ENCODE assay signal across 9 cellular contexts in genomic region chr11:8081591-8082021, GRCh38. TPM values are rescaled to one million over a fixed set of nuclear protein-coding genes. Genes with fewer than 3 reads are reported as not detected.
DNase-seq lines count a peak whose midpoint lies in the region; ATAC-seq and TF ChIP-seq lines count a peak whose summit lies in the region.
"Had no signal": no experiment of that assay in that cellular context is flagged by ENCODE, and none has a peak within 500 bp of the region (broad histone marks: within the 10 kb centered on the region; RNA-seq: fewer than 3 reads in every experiment).

No MANE protein-coding gene starts in this region.

- peak overlapping the region; percentile 17 for H3K4me3 Mint-ChIP-seq in activated CD8-positive, alpha-beta T cell treated with anti-CD3 and anti-CD28 coated beads, Interleukin-2, amount 10 ng/mL, durations not matched to agents 7 days and 5 days

- intact Hi-C loops in left ventricle myocardium superior (cut with micrococcal nuclease), result no loop called here

- in situ Hi-C loops in GM23248 (cut with MboI), result no loop called here

- H3K4me1 Mint-ChIP-seq in activated CD8-positive, alpha-beta T cell treated with anti-CD3 and anti-CD28 coated beads, Interleukin-2, amount 10 ng/mL, durations not matched to agents 7 days and 5 days (ENCODE audit: low read depth), result peaks cover 3% of the 10 kb centered on the region

- no peaks in the 10 kb centered on the region for H3K36me3 Mint-ChIP-seq in activated CD8-positive, alpha-beta T cell treated with anti-CD3 and anti-CD28 coated beads, Interleukin-2, amount 10 ng/mL, durations not matched to agents 7 days and 5 days (ENCODE audit: low read depth)

- no peaks in the 10 kb centered on the region for H3K9me3 ChIP-seq in GM23248 (ENCODE audit: low read depth)

- peaks cover 34% of the 10 kb centered on the region for H3K79me2 ChIP-seq in GM23248 (ENCODE audit: insufficient read depth)

- CTCF ChIA-PET in activated CD8-positive, alpha-beta T cell treated with anti-CD3 and anti-CD28 coated beads, Interleukin-2, amount 10 ng/mL, durations not matched to agents 7 days and 5 days (lab: Charles Lee), result no interaction called here

- H3K27ac Mint-ChIP-seq in activated CD8-positive, alpha-beta T cell treated with anti-CD3 and anti-CD28 coated beads, Interleukin-2, amount 10 ng/mL, durations not matched to agents 7 days and 5 days, result no peak overlapping the region

- H3K4me3 ChIP-seq in GM23248, result peak overlapping the region; percentile 74
- peak overlapping the region; percentile 51 for H3K4me3 ChIP-seq in skeletal muscle cell (ENCODE audit: low read depth, low read length)

- POLR2A ChIA-PET in activated CD8-positive, alpha-beta T cell treated with anti-CD3 and anti-CD28 coated beads, Interleukin-2, amount 10 ng/mL, durations not matched to agents 7 days and 5 days (lab: Charles Lee), result interaction anchor here (1.4 kb wide), 1 partner anchor 11 kb away, joined by 3 read pairs; no protein-coding TSS in a partner anchor

- H3F3A ChIP-seq in GM23248 (ENCODE audit: insufficient read depth), result no peaks in the 10 kb centered on the region

- no peaks in the 10 kb centered on the region for H3K9me3 Mint-ChIP-seq in activated CD8-positive, alpha-beta T cell treated with anti-CD3 and anti-CD28 coated beads, Interleukin-2, amount 10 ng/mL, durations not matched to agents 7 days and 5 days (ENCODE audit: insufficient read depth)

- H3K4me2 ChIP-seq in GM23248 (ENCODE audit: unreplicated experiment), result peak overlapping the region; percentile 75

- H3K27me3 ChIP-seq in GM23248 (replicated peaks; ENCODE audit: insufficient read depth), result no peaks in the 10 kb centered on the region

- no peaks in the 10 kb centered on the region for H3K36me3 ChIP-seq in GM23248 (ENCODE audit: low read depth)

- ATAC-seq in activated CD8-positive, alpha-beta T cell treated with anti-CD3 and anti-CD28 coated beads, Interleukin-2, amount 10 ng/mL, durations not matched to agents 7 days and 5 days, result peak; percentile 35
- ATAC-seq in left ventricle myocardium superior (peak; percentile 13), GM18511 (IDR thresholded peaks at IDR 0.05; ENCODE audit: unreplicated experiment) (no peak), GM18505 (IDR thresholded peaks at IDR 0.05; ENCODE audit: unreplicated experiment) (no peak)

- H3K27me3 Mint-ChIP-seq in activated CD8-positive, alpha-beta T cell treated with anti-CD3 and anti-CD28 coated beads, Interleukin-2, amount 10 ng/mL, durations not matched to agents 7 days and 5 days (ENCODE audit: low read depth), result peaks cover 50% of the 10 kb centered on the region

- WGBS in GM23248 (ENCODE audit: low coverage in 1 of 2, low lambda C conversion rate in 2 of 2, missing lambda C conversion rate in 2 of 2), 2 experiments, result 3 to 6% methylated on average over 22 of the region's 22 CpGs

- TF ChIP-seq POLR2A in GM18505 (IDR thresholded peaks at IDR 0.05; ENCODE audit: borderline replicate concordance, extremely low read depth, insufficient read depth, insufficient read length), result no peak

- H3K4me1 ChIP-seq in GM23248 (ENCODE audit: insufficient read depth), result peaks cover 5% of the 10 kb centered on the region; the same call in 1 of the 2 replicates

- H3K9ac ChIP-seq in GM23248, result peak overlapping the region; percentile 84

- H4K20me1 ChIP-seq in GM23248 (ENCODE audit: insufficient read depth), result no peaks in the 10 kb centered on the region

- no peaks in the 10 kb centered on the region for H3K9me2 ChIP-seq in GM23248 (ENCODE audit: insufficient read depth)

- H2AFZ ChIP-seq in GM23248, result peak overlapping the region; percentile 64

- no peak overlapping the region for H3K27ac ChIP-seq in GM23248
- H3K27ac ChIP-seq: epithelial cell of prostate had no signal

- DNase-seq in GM23248 (peak; percentile 69), left ventricle myocardium superior (no peak), skeletal muscle cell (ENCODE audit: low read depth) (no peak), NCI-H2029 treated with DMSO at 0.1 percent for 48 hours (lab: John Stamatoyannopoulos, UW) (no peak), GF-D8 (lab: John Stamatoyannopoulos, UW) (no peak)
- DNase-seq in activated CD8-positive, alpha-beta T cell treated with anti-CD3 and anti-CD28 coated beads, Interleukin-2, amount 10 ng/mL, durations not matched to agents 7 days and 5 days, result no peak

RNA-seq across cellular contexts. Expression of gene TUB, which starts 0.6 kb away (rescaled TPM):
- total RNA-seq in GM23248 (2014; rRNA removed; shearing (Covaris generic)), result 12.3 and 12.9 TPM in 2 replicates
- 3.3 and 3.8 TPM in 2 replicates for polyA plus RNA-seq in GM23248 (2016; fragmentation: Nextera tagmentation; extraction: Ambion mirVana)
- total RNA-seq in activated CD8-positive, alpha-beta T cell treated with anti-CD3 and anti-CD28 coated beads, Interleukin-2, amount 10 ng/mL, durations not matched to agents 7 days and 5 days, result not detected
- total RNA-seq in left ventricle myocardium superior, result 22.3 TPM

Comparison
In these comparisons a context has a peak if more than half of its experiments do, and no peak if none do; other contexts are left out.
1. ATAC-seq: peak in activated CD8-positive, alpha-beta T cell treated with anti-CD3 and anti-CD28 coated beads, Interleukin-2, amount 10 ng/mL, durations not matched to agents 7 days and 5 days (single experiment) and left ventricle myocardium superior (single experiment); none in GM18511 (single experiment) and GM18505 (single experiment).
2. RNA of gene TUB, which starts 0.6 kb away (total RNA-seq): 22.3 TPM in left ventricle myocardium superior (single experiment) and 12.3 to 12.9 TPM in GM23248; not detected in activated CD8-positive, alpha-beta T cell treated with anti-CD3 and anti-CD28 coated beads, Interleukin-2, amount 10 ng/mL, durations not matched to agents 7 days and 5 days; every median in the first group is over 10 times any median in the second.